ENCODE assay signal across 1 cellular context in genomic region chr3:165070682-165071081, GRCh38.
TF ChIP-seq lines count a peak whose summit lies in the region.

No MANE protein-coding gene starts in this region.

TF ChIP-seq in endothelial cell of umbilical vein, 7 proteins besides CTCF, POLR2A, EP300 and RAD21:
- no peak for TF ChIP-seq MAX (IDR thresholded peaks at IDR 0.05; ENCODE audit: insufficient read depth, insufficient read length)
- no peak for TF ChIP-seq GATA2 (IDR thresholded peaks at IDR 0.05; ENCODE audit: insufficient read depth, insufficient read length, low read depth, low read length)
- TF ChIP-seq FOS (IDR thresholded peaks at IDR 0.05; ENCODE audit: borderline replicate concordance, insufficient read depth, low read length), result no peak
- TF ChIP-seq JUN (IDR thresholded peaks at IDR 0.05; ENCODE audit: borderline replicate concordance, insufficient read depth, insufficient read length, low read depth), result no peak
- no peak for TF ChIP-seq EZH2 (IDR thresholded peaks at IDR 0.05; ENCODE audit: borderline replicate concordance, low read depth, low read length, severe bottlenecking)
- TF ChIP-seq MYC (IDR thresholded peaks at IDR 0.05; ENCODE audit: low read depth, low read length), result no peak
- no peak for TF ChIP-seq POLR2AphosphoS5 (IDR thresholded peaks at IDR 0.05; ENCODE audit: insufficient read depth, low read depth, low read length)
TF ChIP-seq in endothelial cell of umbilical vein: peak in this region for 0.
